ENCODE assay signal across 11 cellular contexts in the genomic region with DNA sequence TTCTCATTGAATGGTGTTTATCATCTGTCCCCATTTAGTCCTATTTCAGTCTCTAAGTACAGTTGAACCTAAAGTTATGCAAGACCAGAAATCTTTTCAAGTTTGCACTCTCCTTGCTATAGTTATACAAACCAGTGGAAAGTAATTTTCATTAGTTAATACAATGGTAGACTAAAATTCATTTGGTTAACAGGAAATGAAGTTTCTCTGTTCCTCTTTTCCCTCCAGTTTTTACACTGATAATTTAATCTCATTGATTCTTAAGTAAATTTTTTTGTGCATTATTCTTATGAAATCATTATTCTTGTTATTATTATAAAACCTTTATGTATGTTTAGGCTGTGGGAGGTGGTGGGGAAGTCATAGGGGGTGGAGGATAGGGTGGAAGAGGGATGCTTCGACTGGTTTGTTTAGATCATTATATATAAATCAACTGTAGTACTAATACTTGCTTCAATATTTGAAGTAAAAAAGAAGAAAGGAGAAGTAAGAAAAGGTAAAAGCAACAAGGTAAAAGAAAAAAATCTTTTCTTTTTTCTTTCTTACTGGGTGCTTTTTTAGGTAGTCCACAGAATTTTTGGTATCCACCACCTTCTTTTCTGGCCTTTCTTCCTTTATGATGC.
DNase-seq lines count a peak whose midpoint lies in the region; ATAC-seq and TF ChIP-seq lines count a peak whose summit lies in the region.
"Had no signal": no experiment of that assay in that cellular context is flagged by ENCODE, and none has a peak within 500 bp of the region (broad histone marks: within the 10 kb centered on the region; RNA-seq: fewer than 3 reads in every experiment).

No MANE protein-coding gene starts in this region.

- no peak for DNase-seq in activated naive CD8-positive, alpha-beta T cell treated with anti-CD3 and anti-CD28 coated beads for 36 hours
- no peak for DNase-seq in stimulated activated CD4-positive, alpha-beta T cell treated with anti-CD3 and anti-CD28 coated beads, Interleukin-12 subunit alpha, Interleukin-12 subunit beta, amount 100 ng/mL, for 4 hours
- no peak for DNase-seq in MM.1S
- no peak for DNase-seq in HFFc6
- DNase-seq: activated CD8-positive, alpha-beta memory T cell treated with anti-CD3 and anti-CD28 coated beads, Interleukin-2, amount 50 U/mL, for 48 hours; PC-3 had no signal

- H3K9me2 ChIP-seq in MM.1S (replicated peaks; ENCODE audit: insufficient read depth, low read length) = no peaks in the 10 kb centered on the region

- H3K4me2 ChIP-seq in MM.1S (ENCODE audit: low read depth, low read length) = no peak overlapping the region

- H3K27me3 Mint-ChIP-seq in activated naive CD8-positive, alpha-beta T cell treated with anti-CD3 and anti-CD28 coated beads for 36 hours = peaks cover 4% of the 10 kb centered on the region
- no peaks in the 10 kb centered on the region for H3K27me3 Mint-ChIP-seq in HFFc6 (ENCODE audit: insufficient read depth)

- no peaks in the 10 kb centered on the region for H3K27me3 ChIP-seq in MM.1S (replicated peaks; ENCODE audit: insufficient read depth, low read length)

- no peaks in the 10 kb centered on the region for H3K9me3 Mint-ChIP-seq in activated naive CD8-positive, alpha-beta T cell treated with anti-CD3 and anti-CD28 coated beads for 36 hours
- H3K9me3 Mint-ChIP-seq in HFFc6 = no peaks in the 10 kb centered on the region

- H2AFZ ChIP-seq in MM.1S (ENCODE audit: low read length) = no peak overlapping the region

- no peaks in the 10 kb centered on the region for H3K79me2 ChIP-seq in MM.1S (ENCODE audit: low read length)

- H3K9me3 ChIP-seq in MM.1S (replicated peaks; ENCODE audit: insufficient read depth, low read length) = no peaks in the 10 kb centered on the region

- no peak overlapping the region for H3K27ac Mint-ChIP-seq in activated naive CD8-positive, alpha-beta T cell treated with anti-CD3 and anti-CD28 coated beads for 36 hours
- no peak overlapping the region for H3K27ac Mint-ChIP-seq in HFFc6

- no peak overlapping the region for H3K4me3 ChIP-seq in MM.1S (ENCODE audit: low read length)

- no peaks in the 10 kb centered on the region for H3F3A ChIP-seq in MM.1S (ENCODE audit: insufficient read depth, low read length)

- no peak overlapping the region for H3K4me3 Mint-ChIP-seq in activated naive CD8-positive, alpha-beta T cell treated with anti-CD3 and anti-CD28 coated beads for 36 hours
- H3K4me3 Mint-ChIP-seq in HFFc6 = no peak overlapping the region

- H3K36me3 ChIP-seq in MM.1S (replicated peaks; ENCODE audit: insufficient read depth, low read length) = no peaks in the 10 kb centered on the region

- H3K4me1 ChIP-seq in MM.1S (ENCODE audit: low read length) = no peaks in the 10 kb centered on the region

- H4K20me1 ChIP-seq in MM.1S (ENCODE audit: insufficient read depth, low read length) = no peaks in the 10 kb centered on the region

- TF ChIP-seq CTCF in MM.1S (IDR thresholded peaks at IDR 0.05; ENCODE audit: low read length) = no peak
- no peak for TF ChIP-seq CTCF in HFFc6 (IDR thresholded peaks at IDR 0.05)

- H3K4me1 Mint-ChIP-seq in activated naive CD8-positive, alpha-beta T cell treated with anti-CD3 and anti-CD28 coated beads for 36 hours = no peaks in the 10 kb centered on the region
- peaks cover 14% of the 10 kb centered on the region for H3K4me1 Mint-ChIP-seq in HFFc6 (ENCODE audit: low read depth)

- no peak overlapping the region for H3K27ac ChIP-seq in MM.1S (ENCODE audit: low read length)
- H3K27ac ChIP-seq: C4-2B had no signal

- ATAC-seq in GM18502 (IDR thresholded peaks at IDR 0.05; ENCODE audit: poor library complexity, unreplicated experiment) (peak; percentile 80), GM19468 (IDR thresholded peaks at IDR 0.05; ENCODE audit: extremely low read depth, unreplicated experiment) (peak; percentile 68), HG02885 (IDR thresholded peaks at IDR 0.05; ENCODE audit: poor library complexity, unreplicated experiment) (peak; percentile 71), HG03565 (IDR thresholded peaks at IDR 0.05; ENCODE audit: unreplicated experiment) (peak; percentile 67)
- ATAC-seq: PC-3 had no signal

- no peaks in the 10 kb centered on the region for H3K36me3 Mint-ChIP-seq in activated naive CD8-positive, alpha-beta T cell treated with anti-CD3 and anti-CD28 coated beads for 36 hours
- H3K36me3 Mint-ChIP-seq in HFFc6 (ENCODE audit: low read depth) = peaks cover 4% of the 10 kb centered on the region; the same call in 1 of the 2 replicates

- no peak overlapping the region for H3K9ac ChIP-seq in MM.1S (ENCODE audit: low read length)
